In genomic region chr16:17224859-17225258, GRCh38 we compare ENCODE assay signal across 8 cellular contexts.
A peak's percentile ranks its signal among the peaks of the same experiment; 100 is the strongest.
DNase-seq lines count a peak whose midpoint lies in the region; ATAC-seq and TF ChIP-seq lines count a peak whose summit lies in the region.

No MANE protein-coding gene starts in this region.

- H3K4me1 ChIP-seq in tibial nerve, result peaks cover 0 to 26% (median 10%) of the 10 kb centered on the region in 4 donors

- H3K4me3 Mint-ChIP-seq in activated naive CD4-positive, alpha-beta T cell treated with anti-CD3 and anti-CD28 coated beads, Interleukin-2, amount 50 U/mL, for 24 hours, result no peak overlapping the region
- no peak overlapping the region for H3K4me3 Mint-ChIP-seq in activated naive CD4-positive, alpha-beta T cell treated with anti-CD3 and anti-CD28 coated beads, Interleukin-2, amount 10 ng/mL, durations not matched to agents 7 days and 5 days
- H3K4me3 Mint-ChIP-seq in activated B cell treated with CpG ODN at 0.5 μM for 24 hours (no peak overlapping the region), osteocyte (ENCODE audit: unreplicated experiment) (no peak overlapping the region)

- CTCF ChIA-PET in activated naive CD4-positive, alpha-beta T cell treated with anti-CD3 and anti-CD28 coated beads, Interleukin-2, amount 10 ng/mL, durations not matched to agents 7 days and 5 days (lab: Charles Lee), result no interaction called here
- CTCF ChIA-PET in activated B cell treated with CpG ODN at 0.5 μM for 24 hours (lab: Charles Lee), result no interaction called here

- intact Hi-C loops in activated B cell treated with CpG ODN at 0.5 μM for 24 hours (cut with micrococcal nuclease), result loop anchor here (10.0 kb wide), 1 partner anchor 60 kb away; no protein-coding TSS in a partner anchor

- H3K4me1 Mint-ChIP-seq in activated naive CD4-positive, alpha-beta T cell treated with anti-CD3 and anti-CD28 coated beads, Interleukin-2, amount 50 U/mL, for 24 hours, result peaks cover 12% of the 10 kb centered on the region
- H3K4me1 Mint-ChIP-seq in activated naive CD4-positive, alpha-beta T cell treated with anti-CD3 and anti-CD28 coated beads, Interleukin-2, amount 10 ng/mL, durations not matched to agents 7 days and 5 days, result peaks cover 2% of the 10 kb centered on the region
- H3K4me1 Mint-ChIP-seq in activated B cell treated with CpG ODN at 0.5 μM for 24 hours (peaks cover 32% of the 10 kb centered on the region), osteocyte (ENCODE audit: unreplicated experiment) (peaks cover 2% of the 10 kb centered on the region)

- peak overlapping the region; percentile 43 for H3K27ac Mint-ChIP-seq in activated naive CD4-positive, alpha-beta T cell treated with anti-CD3 and anti-CD28 coated beads, Interleukin-2, amount 50 U/mL, for 24 hours
- H3K27ac Mint-ChIP-seq in activated naive CD4-positive, alpha-beta T cell treated with anti-CD3 and anti-CD28 coated beads, Interleukin-2, amount 10 ng/mL, durations not matched to agents 7 days and 5 days, result no peak overlapping the region
- H3K27ac Mint-ChIP-seq in activated B cell treated with CpG ODN at 0.5 μM for 24 hours (no peak overlapping the region), osteocyte (ENCODE audit: unreplicated experiment) (no peak overlapping the region)

- no peak for TF ChIP-seq POLR2A in tibial nerve (IDR thresholded peaks at IDR 0.05)

- POLR2A ChIA-PET in activated B cell treated with CpG ODN at 0.5 μM for 24 hours (lab: Charles Lee), result interaction anchor here (0.6 kb wide), 1 partner anchor 11 kb away, joined by 5 read pairs; no protein-coding TSS in a partner anchor

- H3K9me3 Mint-ChIP-seq in activated naive CD4-positive, alpha-beta T cell treated with anti-CD3 and anti-CD28 coated beads, Interleukin-2, amount 50 U/mL, for 24 hours, result no peaks in the 10 kb centered on the region
- peaks cover 2% of the 10 kb centered on the region for H3K9me3 Mint-ChIP-seq in activated naive CD4-positive, alpha-beta T cell treated with anti-CD3 and anti-CD28 coated beads, Interleukin-2, amount 10 ng/mL, durations not matched to agents 7 days and 5 days
- H3K9me3 Mint-ChIP-seq in activated B cell treated with CpG ODN at 0.5 μM for 24 hours (no peaks in the 10 kb centered on the region), osteocyte (ENCODE audit: unreplicated experiment) (no peaks in the 10 kb centered on the region)

- peaks cover 7% of the 10 kb centered on the region for H3K36me3 Mint-ChIP-seq in activated naive CD4-positive, alpha-beta T cell treated with anti-CD3 and anti-CD28 coated beads, Interleukin-2, amount 50 U/mL, for 24 hours
- peaks cover 32% of the 10 kb centered on the region for H3K36me3 Mint-ChIP-seq in activated naive CD4-positive, alpha-beta T cell treated with anti-CD3 and anti-CD28 coated beads, Interleukin-2, amount 10 ng/mL, durations not matched to agents 7 days and 5 days
- H3K36me3 Mint-ChIP-seq in activated B cell treated with CpG ODN at 0.5 μM for 24 hours (ENCODE audit: low read depth) (peaks cover 11% of the 10 kb centered on the region), osteocyte (ENCODE audit: unreplicated experiment) (no peaks in the 10 kb centered on the region)

- H3K27ac ChIP-seq in tibial nerve, result peak overlapping the region in 2 of 4 donors; percentile 55 to 57

- no peaks in the 10 kb centered on the region for H3K9me3 ChIP-seq in tibial nerve

- no peaks in the 10 kb centered on the region for H3K27me3 ChIP-seq in tibial nerve

- 29 to 42% methylated on average over 4 of the region's 4 CpGs for WGBS in tibial nerve, 2 donors

- TF ChIP-seq EP300 in tibial nerve (IDR thresholded peaks at IDR 0.05), result peak in 1 of 2 donors; percentile 72

- no peak for DNase-seq in activated naive CD4-positive, alpha-beta T cell treated with anti-CD3 and anti-CD28 coated beads, Interleukin-2, amount 10 ng/mL, durations not matched to agents 7 days and 5 days
- DNase-seq in activated B cell treated with CpG ODN at 0.5 μM for 24 hours (no peak), iris pigment epithelial cell (ENCODE audit: low read depth) (peak; percentile 4), tibial nerve (ENCODE audit: low spot score in 2 of 2) (peak; percentile 44 to 84), osteocyte (ENCODE audit: extremely low spot score, unreplicated experiment) (no peak), NCI-H2107 treated with DMSO at 0.1 percent for 48 hours (lab: John Stamatoyannopoulos, UW; ENCODE audit: unreplicated experiment) (no peak), DMS79 treated with DMSO at 0.1 percent for 48 hours (lab: John Stamatoyannopoulos, UW) (no peak)

- H3K36me3 ChIP-seq in tibial nerve, result peaks cover 0 to 5% (median 0%) of the 10 kb centered on the region in 3 donors

- H3K27me3 Mint-ChIP-seq in activated naive CD4-positive, alpha-beta T cell treated with anti-CD3 and anti-CD28 coated beads, Interleukin-2, amount 50 U/mL, for 24 hours, result no peaks in the 10 kb centered on the region
- no peaks in the 10 kb centered on the region for H3K27me3 Mint-ChIP-seq in activated naive CD4-positive, alpha-beta T cell treated with anti-CD3 and anti-CD28 coated beads, Interleukin-2, amount 10 ng/mL, durations not matched to agents 7 days and 5 days
- H3K27me3 Mint-ChIP-seq in activated B cell treated with CpG ODN at 0.5 μM for 24 hours, result no peaks in the 10 kb centered on the region
- H3K27me3 Mint-ChIP-seq in osteocyte (ENCODE audit: unreplicated experiment), result no peaks in the 10 kb centered on the region

- no peak overlapping the region for H3K4me3 ChIP-seq in tibial nerve

- peak; percentile 7 for ATAC-seq in activated B cell treated with CpG ODN at 0.5 μM for 24 hours (ENCODE audit: low read depth)

- TF ChIP-seq CTCF in activated B cell treated with CpG ODN at 0.5 μM for 24 hours (IDR thresholded peaks at IDR 0.05) (no peak), tibial nerve (IDR thresholded peaks at IDR 0.05) (no peak), osteocyte (IDR thresholded peaks at IDR 0.05) (no peak)

Comparison
In these comparisons a context has a peak if more than half of its experiments do, and no peak if none do; other contexts are left out.
1. DNase-seq: peak in iris pigment epithelial cell (single experiment) and tibial nerve (2 of 2); none in activated naive CD4-positive, alpha-beta T cell treated with anti-CD3 and anti-CD28 coated beads, Interleukin-2, amount 10 ng/mL, durations not matched to agents 7 days and 5 days (single experiment), activated B cell treated with CpG ODN at 0.5 μM for 24 hours (single experiment), osteocyte (single experiment), NCI-H2107 treated with DMSO at 0.1 percent for 48 hours (single experiment) and DMS79 treated with DMSO at 0.1 percent for 48 hours (single experiment).